ENCODE assay signal across 8 cellular contexts in genomic region chr22:38314140-38314991, GRCh38. TPM values are rescaled to one million over a fixed set of nuclear protein-coding genes. Genes with fewer than 3 reads are reported as not detected.
A peak's percentile ranks its signal among the peaks of the same experiment; 100 is the strongest.
DNase-seq lines count a peak whose midpoint lies in the region; ATAC-seq, FAIRE-seq and TF ChIP-seq lines count a peak whose summit lies in the region.

No MANE protein-coding gene starts in this region.

- no peak overlapping the region for H3K4me3 ChIP-seq in CD8-positive, alpha-beta memory T cell (ENCODE audit: low read length)
- H3K4me3 ChIP-seq in PC-9 = peak overlapping the region; percentile 85; the same call in 1 of the 2 replicates
- peak overlapping the region in 2 of 3 experiments; percentile 84 to 98 for H3K4me3 ChIP-seq in endothelial cell of umbilical vein (replicated peaks in 1 of 3; ENCODE audit: insufficient read depth in 1 of 3, low read depth in 1 of 3, low read length in 3 of 3)
- H3K4me3 ChIP-seq in parathyroid adenoma (ENCODE audit: low read depth, low read length) = no peak overlapping the region

- H3K36me3 Mint-ChIP-seq in CD8-positive, alpha-beta memory T cell = peaks cover 0 to 18% (median 0%) of the 10 kb centered on the region in 3 donors

- no TSS peak for BruUV-seq in PC-9 (replicated peaks; lab: Mats Ljungman, UMichigan)
- BruUV-seq in endothelial cell of umbilical vein (replicated peaks; lab: Mats Ljungman, UMichigan) = no TSS peak

- intact Hi-C loops in PC-9 (cut with micrococcal nuclease; ENCODE audit: unreplicated experiment) (loop anchor here (10.0 kb wide), 1 partner anchor 390 kb away; the partner anchor contains the start of genes GTPBP1 and JOSD1), endothelial cell of umbilical vein (cut with micrococcal nuclease) (loop anchor here (5.0 kb wide), 1 partner anchor 42 kb away; the partner anchor contains the start of gene TMEM184B)

- H3K9me3 ChIP-seq in CD8-positive, alpha-beta memory T cell (ENCODE audit: low read length) = no peaks in the 10 kb centered on the region
- H3K9me3 ChIP-seq in PC-9 (ENCODE audit: insufficient read depth, low read depth) = no peaks in the 10 kb centered on the region
- H3K9me3 ChIP-seq in endothelial cell of umbilical vein (replicated peaks; ENCODE audit: control insufficient read depth, insufficient read depth, low read length) = no peaks in the 10 kb centered on the region
- H3K9me3 ChIP-seq in parathyroid adenoma (ENCODE audit: control insufficient read depth, low read length) = no peaks in the 10 kb centered on the region

- H4K20me1 ChIP-seq in PC-9 (ENCODE audit: insufficient read depth) = peaks cover 69% of the 10 kb centered on the region
- peaks cover 5% of the 10 kb centered on the region for H4K20me1 ChIP-seq in endothelial cell of umbilical vein (replicated peaks; ENCODE audit: control insufficient read depth, extremely low read depth, insufficient read depth, low read length)

- dilution Hi-C loops in endothelial cell of umbilical vein (cut with MboI; ENCODE audit: extremely low pct_ligation_motif_present, low sequenced_read_pairs) = no loop called here

- no peaks in the 10 kb centered on the region for H3K27me3 ChIP-seq in CD8-positive, alpha-beta memory T cell (ENCODE audit: insufficient read depth, low read length, poor library complexity, severe bottlenecking)
- H3K27me3 ChIP-seq in PC-9 (ENCODE audit: insufficient read depth, low read depth) (no peaks in the 10 kb centered on the region), endothelial cell of umbilical vein (ENCODE audit: control insufficient read depth in 2 of 2, insufficient read depth in 2 of 2, low read length in 2 of 2) (no peaks in the 10 kb centered on the region), parathyroid adenoma (ENCODE audit: control insufficient read depth, insufficient read depth, low read length) (no peaks in the 10 kb centered on the region)

- peaks cover 57% of the 10 kb centered on the region for H3F3A ChIP-seq in PC-9 (ENCODE audit: insufficient read depth, low read depth)

- H3K27me3 Mint-ChIP-seq in CD8-positive, alpha-beta memory T cell = no peaks in the 10 kb centered on the region

- H3K9me3 Mint-ChIP-seq in CD8-positive, alpha-beta memory T cell = no peaks in the 10 kb centered on the region

- FAIRE-seq in endothelial cell of umbilical vein (lab: Jason Lieb, UNC) = peak; percentile 77

- H3K9ac ChIP-seq in endothelial cell of umbilical vein (replicated peaks; ENCODE audit: extremely low read depth, insufficient read depth, low read length) = peak overlapping the region; percentile 14
- no peak overlapping the region for H3K9ac ChIP-seq in parathyroid adenoma

- POLR2A ChIA-PET in CD8-positive, alpha-beta memory T cell (lab: Charles Lee) = no interaction called here
- POLR2A ChIA-PET in PC-9 (lab: Charles Lee; ENCODE audit: unreplicated experiment) = interaction anchor here (0.6 kb wide), 1 partner anchor 384 kb away, joined by 9 read pairs; no protein-coding TSS in a partner anchor
- POLR2A ChIA-PET in endothelial cell of umbilical vein (lab: Charles Lee) = interaction anchor here (0.5 to 0.6 kb wide), 2 partner anchors 13 to 178 kb away, joined by 3 to 7 read pairs; no protein-coding TSS in a partner anchor

- H3K36me3 ChIP-seq in CD8-positive, alpha-beta memory T cell (ENCODE audit: insufficient read depth, low read length) = no peaks in the 10 kb centered on the region
- 0 out of 2 replicates have a peak, but pooled peaks cover 27% of the 10 kb centered on the region for H3K36me3 ChIP-seq in PC-9 (ENCODE audit: low read depth)
- H3K36me3 ChIP-seq in endothelial cell of umbilical vein (ENCODE audit: control insufficient read depth in 2 of 2, extremely low read depth in 1 of 2, insufficient read depth in 2 of 2, low read length in 2 of 2) = peaks cover 8 to 28% of the 10 kb centered on the region in 2 experiments
- H3K36me3 ChIP-seq in parathyroid adenoma (ENCODE audit: control insufficient read depth, insufficient read depth, low read length) = no peaks in the 10 kb centered on the region

- CTCF ChIA-PET in CD8-positive, alpha-beta memory T cell (lab: Charles Lee) = interaction anchor here (1.2 kb wide), 1 partner anchor 262 kb away, joined by 4 read pairs; no protein-coding TSS in a partner anchor
- CTCF ChIA-PET in PC-9 (lab: Charles Lee) (interaction anchor here (0.5 to 0.6 kb wide), 2 partner anchors 256 to 1083 kb away, joined by 5 to 12 read pairs; partner anchors contain the start of gene DMC1), endothelial cell of umbilical vein (lab: Charles Lee) (interaction anchor here (0.5 to 3.0 kb wide), 5 partner anchors 9 to 262 kb away, joined by 3 to 10 read pairs (median 6); no protein-coding TSS in a partner anchor)

- H3K27ac Mint-ChIP-seq in CD8-positive, alpha-beta memory T cell = peak overlapping the region; percentile 93 to 100 (median 97)

- H3K4me3 Mint-ChIP-seq in CD8-positive, alpha-beta memory T cell = peak overlapping the region in 6 of 7 donors; percentile 42 to 95 (median 88)

- DNase-seq in CD8-positive, alpha-beta memory T cell = peak in 1 of 5 donors; percentile 24
- DNase-seq in PC-9 (peak in 1 of 2 experiments; percentile 53), endothelial cell of umbilical vein (ENCODE audit: low read depth, low spot score) (peak; percentile 9), DMS153 treated with DMSO at 0.1 percent for 48 hours (lab: John Stamatoyannopoulos, UW; ENCODE audit: unreplicated experiment) (no peak), D341Med (ENCODE audit: low spot score) (no peak)

- H3K79me2 ChIP-seq in PC-9 (ENCODE audit: low read depth) = peaks cover 77% of the 10 kb centered on the region
- H3K79me2 ChIP-seq in endothelial cell of umbilical vein (ENCODE audit: control insufficient read depth, insufficient read depth, low read length) = peaks cover 76% of the 10 kb centered on the region
- H3K79me2 ChIP-seq in parathyroid adenoma = peaks cover 10% of the 10 kb centered on the region

- no peak for ATAC-seq in GM18498 (IDR thresholded peaks at IDR 0.05; ENCODE audit: unreplicated experiment)
- ATAC-seq in HG03039 (IDR thresholded peaks at IDR 0.05; ENCODE audit: unreplicated experiment) = no peak

- no peak for TF ChIP-seq POLR2A in endothelial cell of umbilical vein (IDR thresholded peaks at IDR 0.05; ENCODE audit: low read depth, low read length)

- H3K4me1 ChIP-seq in CD8-positive, alpha-beta memory T cell (ENCODE audit: insufficient read depth, low read length) = peaks cover 47% of the 10 kb centered on the region
- peaks cover 49% of the 10 kb centered on the region for H3K4me1 ChIP-seq in PC-9 (replicated peaks; ENCODE audit: insufficient read depth)
- H3K4me1 ChIP-seq in endothelial cell of umbilical vein (ENCODE audit: control insufficient read depth, extremely low read depth, insufficient read depth, low read length) = peaks cover 52% of the 10 kb centered on the region
- H3K4me1 ChIP-seq in parathyroid adenoma = no peaks in the 10 kb centered on the region

- H3K9me1 ChIP-seq in endothelial cell of umbilical vein (replicated peaks; ENCODE audit: control insufficient read depth, extremely low read depth, insufficient read depth, low read length) = no peaks in the 10 kb centered on the region

- no peaks in the 10 kb centered on the region for H3K9me2 ChIP-seq in PC-9 (ENCODE audit: insufficient read depth)

- TF ChIP-seq CTCF in PC-9 (conservative IDR thresholded peaks at IDR 0.05) (no peak), endothelial cell of umbilical vein (IDR thresholded peaks at IDR 0.05; ENCODE audit: extremely low read depth in 1 of 2, insufficient read depth in 1 of 2, low read depth in 1 of 2, low read length in 2 of 2) (no peak), parathyroid adenoma (IDR thresholded peaks at IDR 0.05) (no peak)

- peak overlapping the region; percentile 90 for H3K4me2 ChIP-seq in PC-9
- H3K4me2 ChIP-seq in endothelial cell of umbilical vein (ENCODE audit: insufficient read depth, low read length) = peak overlapping the region; percentile 93
- peak overlapping the region; percentile 82 for H3K4me2 ChIP-seq in parathyroid adenoma (ENCODE audit: low read length)

- peaks cover 52 to 73% (median 61%) of the 10 kb centered on the region in 3 donors for H3K4me1 Mint-ChIP-seq in CD8-positive, alpha-beta memory T cell

- no peak overlapping the region for H2AFZ ChIP-seq in PC-9
- H2AFZ ChIP-seq in endothelial cell of umbilical vein (ENCODE audit: low read depth, low read length) = no peak overlapping the region
- H2AFZ ChIP-seq in parathyroid adenoma = no peak overlapping the region

- no peak overlapping the region for H3K27ac ChIP-seq in CD8-positive, alpha-beta memory T cell (ENCODE audit: low read depth, low read length)
- H3K27ac ChIP-seq in PC-9 (peak overlapping the region; percentile 90; the same call in 1 of the 2 replicates), endothelial cell of umbilical vein (ENCODE audit: insufficient read depth, low read depth, low read length) (peak overlapping the region; percentile 61), parathyroid adenoma (peak overlapping the region; percentile 84)

TF ChIP-seq in endothelial cell of umbilical vein, 7 proteins besides CTCF, POLR2A, EP300 and RAD21 (continues in another document):
- TF ChIP-seq POLR2AphosphoS5 (IDR thresholded peaks at IDR 0.05; ENCODE audit: insufficient read depth, low read depth, low read length) = no peak
- TF ChIP-seq FOS (IDR thresholded peaks at IDR 0.05; ENCODE audit: borderline replicate concordance, insufficient read depth, low read length) = no peak

RNA-seq across cellular contexts. Expression of gene CSNK1E, which starts 2.9 kb away (rescaled TPM):
- total RNA-seq in CD8-positive, alpha-beta memory T cell = 100 to 1,000 TPM; 102 to 105 TPM
- polyA plus RNA-seq in CD8-positive, alpha-beta memory T cell = 14.1 TPM
- 331 and 348 TPM in 2 replicates for total RNA-seq in PC-9 (2021)
- 261 and 262 TPM in 2 replicates for total RNA-seq in endothelial cell of umbilical vein
- polyA plus RNA-seq in endothelial cell of umbilical vein = 259 and 277 TPM in 2 replicates
- polyA plus RNA-seq in endothelial cell of umbilical vein (2011; cell fraction: cytosol; rRNA removed) = 219 and 257 TPM in 2 replicates
- polyA plus RNA-seq in endothelial cell of umbilical vein (2011; cell fraction: nucleus; rRNA removed) = 481 and 548 TPM in 2 replicates
- polyA plus RNA-seq in endothelial cell of umbilical vein (2012) = 120 and 135 TPM in 2 replicates
- 225 and 233 TPM in 2 replicates for polyA minus RNA-seq in endothelial cell of umbilical vein
- polyA minus RNA-seq in endothelial cell of umbilical vein (2011; cell fraction: cytosol; rRNA and poly(A)+ RNA removed) = 116 TPM
- polyA minus RNA-seq in endothelial cell of umbilical vein (2011; cell fraction: nucleus; rRNA and poly(A)+ RNA removed) = 119 and 139 TPM in 2 replicates

RNA-seq across cellular contexts. Expression of gene TMEM184B, which starts 41.6 kb away (rescaled TPM):
- total RNA-seq in CD8-positive, alpha-beta memory T cell = 10 to 100 TPM; 29.0 to 31.7 TPM
- polyA plus RNA-seq in CD8-positive, alpha-beta memory T cell = 23.4 TPM
- total RNA-seq in PC-9 (2021) (185 and 192 TPM in 2 replicates), endothelial cell of umbilical vein (96.6 and 99.8 TPM in 2 replicates)
- polyA plus RNA-seq in endothelial cell of umbilical vein = 72.5 and 88.8 TPM in 2 replicates
- 51.8 and 64.2 TPM in 2 replicates for polyA plus RNA-seq in endothelial cell of umbilical vein (2011; cell fraction: cytosol; rRNA removed)
- 67.8 and 78.0 TPM in 2 replicates for polyA plus RNA-seq in endothelial cell of umbilical vein (2011; cell fraction: nucleus; rRNA removed)
- 63.0 and 73.8 TPM in 2 replicates for polyA plus RNA-seq in endothelial cell of umbilical vein (2012)
- 54.4 and 68.6 TPM in 2 replicates for polyA minus RNA-seq in endothelial cell of umbilical vein
- polyA minus RNA-seq in endothelial cell of umbilical vein (2011; cell fraction: cytosol; rRNA and poly(A)+ RNA removed) = 21.9 TPM
- 30.2 and 34.5 TPM in 2 replicates for polyA minus RNA-seq in endothelial cell of umbilical vein (2011; cell fraction: nucleus; rRNA and poly(A)+ RNA removed)

Comparison
In these comparisons a context has a peak if more than half of its experiments do, and no peak if none do; other contexts are left out.
1. H3K4me3 ChIP-seq: peak in PC-9 (single experiment) and endothelial cell of umbilical vein (2 of 3); none in CD8-positive, alpha-beta memory T cell (single experiment) and parathyroid adenoma (single experiment).
2. Peak in every context shown above with its lines, with median percentiles within 50 percentile points of each other: H3K4me2 ChIP-seq.